1 cellular context compared by ENCODE assay signal in genomic region chr12:121465921-121466799, GRCh38.
TF ChIP-seq lines count a peak whose summit lies in the region.

No MANE protein-coding gene starts in this region.

TF ChIP-seq in GM23338, 12 proteins besides CTCF, POLR2A, EP300 and RAD21 (continued from another document):
- no peak for TF ChIP-seq ZNF462 (CRISPR knock-in tag; IDR thresholded peaks at IDR 0.05)
- no peak for TF ChIP-seq CREB1 (CRISPR knock-in tag; IDR thresholded peaks at IDR 0.05; ENCODE audit: low read depth)
- TF ChIP-seq EZH2phosphoT487 (IDR thresholded peaks at IDR 0.05; ENCODE audit: unreplicated experiment) = no peak
- TF ChIP-seq ZNF331 (CRISPR knock-in tag; IDR thresholded peaks at IDR 0.05; ENCODE audit: low read depth) = no peak
- no peak for TF ChIP-seq REST (IDR thresholded peaks at IDR 0.05; ENCODE audit: unreplicated experiment)
- TF ChIP-seq POLR2AphosphoS5 (IDR thresholded peaks at IDR 0.05; ENCODE audit: low read depth) = no peak
- TF ChIP-seq EZH2 (IDR thresholded peaks at IDR 0.05; ENCODE audit: low read depth, unreplicated experiment) = no peak
- no peak for TF ChIP-seq NANOG (IDR thresholded peaks at IDR 0.05; ENCODE audit: borderline replicate concordance)
- TF ChIP-seq STAT1 (IDR thresholded peaks at IDR 0.05; ENCODE audit: unreplicated experiment) = no peak
